18 cellular contexts compared by ENCODE assay signal in genomic region chr4:157832596-157832995, GRCh38.
"Had no signal": no experiment of that assay in that cellular context is flagged by ENCODE, and none has a peak within 500 bp of the region (broad histone marks: within the 10 kb centered on the region; RNA-seq: fewer than 3 reads in every experiment).

No MANE protein-coding gene starts in this region.

- FAIRE-seq: keratinocyte, urothelium cell line had no signal

- H3K4me1 ChIP-seq: esophagus muscularis mucosa, gastrocnemius medialis, heart right ventricle, suprapubic skin, thyroid gland had no signal

- H3K36me3 ChIP-seq: esophagus muscularis mucosa, gastrocnemius medialis, heart right ventricle, neutrophil, suprapubic skin, thyroid gland had no signal

- H3K27ac ChIP-seq: epithelial cell of prostate, esophagus muscularis mucosa, gastrocnemius medialis, heart right ventricle, neutrophil, suprapubic skin, thyroid gland had no signal

- DNase-seq: effector memory CD8-positive, alpha-beta T cell; gastrocnemius medialis; heart right ventricle; immature natural killer cell; left ventricle myocardium superior; mesendoderm; naive thymus-derived CD4-positive, alpha-beta T cell; posterior cingulate gyrus; stimulated activated CD4-positive, alpha-beta T cell treated with anti-CD3 and anti-CD28 coated beads, Interleukin-2, amount 100 ng/mL, for 48 hours; stimulated activated naive CD4-positive, alpha-beta T cell treated with Interleukin-2 at 50 U/mL for 16 hours; thyroid gland had no signal

- H3K4me3 ChIP-seq: esophagus muscularis mucosa, gastrocnemius medialis, heart right ventricle, smooth muscle cell, suprapubic skin, thyroid gland had no signal

- H3K27me3 ChIP-seq: esophagus muscularis mucosa, gastrocnemius medialis, heart right ventricle, neutrophil, suprapubic skin, thyroid gland had no signal

- H3K9me3 ChIP-seq: gastrocnemius medialis, neutrophil, suprapubic skin, thyroid gland had no signal

- ATAC-seq: effector memory CD8-positive, alpha-beta T cell; gastrocnemius medialis; heart right ventricle; left ventricle myocardium superior; naive thymus-derived CD4-positive, alpha-beta T cell had no signal
